8 cellular contexts compared by ENCODE assay signal in the genomic region with DNA sequence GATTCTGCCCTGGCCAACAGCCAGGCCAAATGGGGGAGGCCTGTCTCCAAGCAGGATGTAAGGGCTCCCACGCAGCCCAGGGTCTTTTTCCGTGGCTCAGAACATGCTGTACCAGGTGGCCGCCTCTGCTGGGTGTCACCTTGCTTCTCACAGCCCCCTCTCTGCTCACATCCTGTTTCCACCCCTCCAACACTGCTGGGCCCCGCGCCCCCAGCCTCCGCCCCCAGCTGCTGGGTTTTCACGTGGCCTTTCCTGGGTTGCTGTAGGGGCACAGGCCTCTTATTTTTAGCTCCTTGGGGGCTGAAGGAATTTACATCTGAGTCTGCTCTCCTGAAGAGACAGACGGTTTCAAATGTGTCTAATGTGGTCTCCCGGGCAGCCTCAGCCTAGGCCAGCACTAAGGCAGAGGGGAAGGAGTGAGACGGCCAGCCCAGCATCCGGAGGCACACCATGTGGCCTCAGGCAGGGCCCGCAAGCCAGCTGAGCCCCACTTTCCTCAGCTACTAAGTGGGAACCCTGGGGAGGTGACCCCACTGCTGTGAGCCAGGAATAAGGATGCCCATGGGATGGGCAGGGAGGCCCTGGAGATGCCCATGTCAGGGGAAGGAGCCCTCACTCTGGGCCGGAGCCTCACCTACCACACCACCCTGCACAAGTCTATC. TPM values are rescaled to one million over a fixed set of nuclear protein-coding genes. Genes with fewer than 3 reads are reported as not detected.
DNase-seq lines count a peak whose midpoint lies in the region; ATAC-seq and TF ChIP-seq lines count a peak whose summit lies in the region.

No MANE protein-coding gene starts in this region.

- intact Hi-C loops in posterior vena cava (cut with DNase I) = no loop called here

- no peak for TF ChIP-seq CTCF in C4-2B (conservative IDR thresholded peaks at IDR 0.05)

- peak overlapping the region; percentile 15; the same call in 1 of the 2 replicates for H3K27ac ChIP-seq in C4-2B

- DNase-seq in activated T-helper 9 cell treated with anti-CD3 and anti-CD28 coated beads, Interleukin-2, amount 50 U/mL, for 16 hours (ENCODE audit: low read depth) = peak; percentile 64
- DNase-seq in posterior vena cava (ENCODE audit: low spot score) (peak; percentile 76), KG1 (lab: John Stamatoyannopoulos, UW) (no peak), KBM-7 (no peak), NCI-H146 treated with DMSO at 0.1 percent for 48 hours (lab: John Stamatoyannopoulos, UW; ENCODE audit: unreplicated experiment) (no peak)

- in situ Hi-C loops in KBM-7 (cut with MboI; ENCODE audit: low pct_unique_long_range_greater_than_20kb, low sequenced_read_pairs) = no loop called here

- ATAC-seq in GM19467 (IDR thresholded peaks at IDR 0.05; ENCODE audit: unreplicated experiment) (peak; percentile 41), HG03521 (IDR thresholded peaks at IDR 0.05; ENCODE audit: unreplicated experiment) (peak; percentile 50)

RNA-seq across cellular contexts. Expression of a gene that starts 18.7 kb away (rescaled TPM):
- 1 to 10 TPM; 3.5 to 3.8 TPM for total RNA-seq in posterior vena cava

RNA-seq across cellular contexts. Expression of a gene that starts 25.6 kb away (rescaled TPM):
- not detected for total RNA-seq in posterior vena cava

RNA-seq across cellular contexts. Expression of a gene that starts 44.7 kb away (rescaled TPM):
- total RNA-seq in posterior vena cava = 10 to 100 TPM; 68.0 to 71.4 TPM

RNA-seq across cellular contexts. Expression of a gene that starts 47.5 kb away (rescaled TPM):
- total RNA-seq in posterior vena cava = 1 to 10 TPM; 4.1 to 7.1 TPM

Comparison
In these comparisons a context has a peak if more than half of its experiments do, and no peak if none do; other contexts are left out.
1. DNase-seq: peak in activated T-helper 9 cell treated with anti-CD3 and anti-CD28 coated beads, Interleukin-2, amount 50 U/mL, for 16 hours (single experiment) and posterior vena cava (single experiment); none in KG1 (single experiment), KBM-7 (single experiment) and NCI-H146 treated with DMSO at 0.1 percent for 48 hours (single experiment).